In genomic region chr4:89311433-89311832, GRCh38 we compare ENCODE assay signal across 31 cellular contexts. TPM values are rescaled to one million over a fixed set of nuclear protein-coding genes. Genes with fewer than 3 reads are reported as not detected.
"Had no signal": no experiment of that assay in that cellular context is flagged by ENCODE, and none has a peak within 500 bp of the region (broad histone marks: within the 10 kb centered on the region; RNA-seq: fewer than 3 reads in every experiment).

No MANE protein-coding gene starts in this region.

- ATAC-seq: activated CD4-positive, alpha-beta T cell treated with anti-CD3 and anti-CD28 coated beads for 36 hours; activated CD4-positive, CD25-positive, alpha-beta regulatory T cell treated with anti-CD3 and anti-CD28 coated beads, Interleukin-2, amount 50 U/mL, for 24 hours; activated CD8-positive, alpha-beta memory T cell treated with anti-CD3 and anti-CD28 coated beads, Interleukin-2, amount 10 ng/mL, durations not matched to agents 7 days and 5 days; activated CD8-positive, alpha-beta T cell treated with anti-CD3 and anti-CD28 coated beads, Interleukin-2, amount 10 ng/mL, durations not matched to agents 7 days and 5 days; activated naive CD8-positive, alpha-beta T cell treated with anti-CD3 and anti-CD28 coated beads, Interleukin-2, amount 50 U/mL, for 24 hours; T-cell; WTC11 had no signal

- H3K36me3 ChIP-seq: ascending aorta, cardiac muscle cell had no signal

- H3K27me3 ChIP-seq: ascending aorta, cardiac muscle cell had no signal

- H3K27ac ChIP-seq: ascending aorta, cardiac muscle cell, VCaP had no signal

- H3K9me3 ChIP-seq: ascending aorta had no signal

- H3K4me1 ChIP-seq: ascending aorta had no signal

- DNase-seq: activated CD4-positive, alpha-beta memory T cell treated with anti-CD3 and anti-CD28 coated beads, Interleukin-2, amount 10 ng/mL, durations not matched to agents 7 days and 5 days; activated CD4-positive, alpha-beta T cell treated with anti-CD3 and anti-CD28 coated beads for 1 hour; activated CD4-positive, alpha-beta T cell treated with anti-CD3 and anti-CD28 coated beads for 36 hours; activated CD4-positive, alpha-beta T cell treated with anti-CD3 and anti-CD28 coated beads for 48 hours; activated CD4-positive, alpha-beta T cell treated with anti-CD3 and anti-CD28 coated beads, Interleukin-2, amount 10 ng/mL, durations not matched to agents 7 days and 5 days; activated CD4-positive, alpha-beta T cell treated with anti-CD3 and anti-CD28 coated beads, Interleukin-2, amount 50 U/mL, for 48 hours; activated CD4-positive, CD25-positive, alpha-beta regulatory T cell; activated CD8-positive, alpha-beta memory T cell treated with anti-CD3 and anti-CD28 coated beads for 24 hours; activated CD8-positive, alpha-beta memory T cell treated with anti-CD3 and anti-CD28 coated beads, Interleukin-2, amount 10 ng/mL, durations not matched to agents 7 days and 5 days; activated CD8-positive, alpha-beta memory T cell treated with anti-CD3 and anti-CD28 coated beads, Interleukin-2, amount 50 U/mL, for 48 hours; activated CD8-positive, alpha-beta T cell treated with anti-CD3 and anti-CD28 coated beads, Interleukin-2, amount 10 ng/mL, durations not matched to agents 7 days and 5 days; activated gamma-delta T cell; activated naive CD4-positive, alpha-beta T cell treated with anti-CD3 and anti-CD28 coated beads, Interleukin-2, amount 10 ng/mL, durations not matched to agents 7 days and 5 days; activated naive CD4-positive, alpha-beta T cell treated with Interleukin-2 at 50 U/mL for 16 hours; activated naive CD8-positive, alpha-beta T cell treated with anti-CD3 and anti-CD28 coated beads, Interleukin-2, amount 10 ng/mL, durations not matched to agents 7 days and 5 days; activated naive CD8-positive, alpha-beta T cell treated with anti-CD3 and anti-CD28 coated beads, Interleukin-2, amount 50 U/mL, for 24 hours; activated T-cell treated with anti-CD3 and anti-CD28 coated beads, Interleukin-2, amount 50 U/mL, for 24 hours; activated T-cell treated with anti-CD3 and anti-CD28 coated beads, Interleukin-2, amount 50 U/mL, for 48 hours; amygdala; anterior cingulate cortex; caudate nucleus; cerebellar nuclear complex; T-cell; T-helper 2 cell; T-helper 9 cell had no signal

- H3K4me3 ChIP-seq: ascending aorta, cardiac muscle cell had no signal

RNA-seq across cellular contexts. Expression of gene GPRIN3, which starts 3.8 kb away (rescaled TPM):
- total RNA-seq: bronchial epithelial cell had no signal
